9 cellular contexts compared by ENCODE assay signal in the genomic region with DNA sequence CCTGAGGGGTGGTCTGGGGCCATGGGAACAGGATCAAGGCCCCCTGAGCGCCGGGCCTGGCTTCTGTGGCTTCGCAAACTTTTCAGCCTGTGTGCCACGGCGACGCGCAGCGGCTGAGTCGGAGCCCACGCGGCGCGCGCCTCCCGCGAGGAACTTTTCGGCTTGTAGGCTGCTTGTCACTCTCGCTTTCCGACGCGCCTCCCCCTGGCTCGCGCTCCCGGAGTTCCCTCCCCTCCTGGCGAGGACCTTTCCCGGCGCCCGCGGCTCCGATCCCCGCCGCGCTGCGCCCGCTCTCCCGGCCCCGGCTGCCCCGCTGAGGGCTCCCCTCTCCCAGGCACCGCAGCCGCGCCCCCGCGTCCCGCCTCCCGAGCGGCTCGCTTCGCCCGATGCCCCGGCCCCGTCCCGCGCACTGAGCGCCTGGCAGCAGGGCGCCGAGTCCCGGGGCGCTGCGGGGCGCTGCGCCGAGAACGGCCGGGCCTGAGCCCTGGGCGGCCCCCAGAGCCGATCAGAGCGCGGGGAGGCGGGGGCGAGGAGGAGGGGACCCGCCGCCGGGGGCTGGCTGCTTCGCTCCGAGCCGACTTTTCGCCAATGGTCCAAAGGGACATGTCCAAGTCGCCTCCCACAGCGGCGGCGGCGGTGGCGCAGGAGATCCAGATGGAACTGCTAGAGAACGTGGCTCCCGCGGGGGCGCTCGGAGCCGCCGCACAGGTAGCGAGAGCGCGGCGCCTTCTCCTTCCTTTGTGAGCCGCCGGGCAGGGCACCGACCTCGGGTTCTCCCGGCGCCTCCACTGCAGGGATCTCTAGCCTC. TPM values are rescaled to one million over a fixed set of nuclear protein-coding genes. Genes with fewer than 3 reads are reported as not detected.
DNase-seq lines count a peak whose midpoint lies in the region; ATAC-seq, FAIRE-seq and TF ChIP-seq lines count a peak whose summit lies in the region.
"Had no signal": no experiment of that assay in that cellular context is flagged by ENCODE, and none has a peak within 500 bp of the region (broad histone marks: within the 10 kb centered on the region; RNA-seq: fewer than 3 reads in every experiment).

A gene (plus strand): TSS at position 276 of the 808 bp plus-strand sequence.

- H3K27me3 ChIP-seq in Peyer's patch (no peaks in the 10 kb centered on the region), Karpas-422 (ENCODE audit: low read length) (no peaks in the 10 kb centered on the region)

- H3K4me3 ChIP-seq in Peyer's patch, result peak within 1 kb of the TSS; percentile 36 to 73 (median 56)
- no peak within 1 kb of the TSS for H3K4me3 ChIP-seq in Karpas-422 (ENCODE audit: low read length)

- TF ChIP-seq POLR2A in GM12891 (IDR thresholded peaks at IDR 0.05; ENCODE audit: low read depth, low read length) (no peak), Peyer's patch (IDR thresholded peaks at IDR 0.05) (no peak)

- H3K9me2 ChIP-seq in Karpas-422 (replicated peaks; ENCODE audit: insufficient read depth, low read length), result no peaks in the 10 kb centered on the region

- FAIRE-seq in GM12891 (lab: Jason Lieb, UNC), result no peak

- H4K20me1 ChIP-seq in Karpas-422 (ENCODE audit: insufficient read depth, low read depth, low read length), result no peaks in the 10 kb centered on the region

- H3K36me3 ChIP-seq in Peyer's patch, result no peaks in the 10 kb centered on the region
- H3K36me3 ChIP-seq in Karpas-422 (ENCODE audit: insufficient read depth, low read length), result no peaks in the 10 kb centered on the region

- DNase-seq in GM12891 (ENCODE audit: insufficient read length, low spot score) (peak; percentile 8), Peyer's patch (peak in 2 of 3 donors; percentile 63 to 76), fibroblast of peridontal ligament (ENCODE audit: extremely low read depth) (peak; percentile 64), myocyte (ENCODE audit: low read depth) (peak; percentile 14), Karpas-422 (no peak), NCI-H187 (lab: John Stamatoyannopoulos, UW) (no peak), RKO (ENCODE audit: low spot score) (no peak)

- no peaks in the 10 kb centered on the region for H3K79me2 ChIP-seq in Karpas-422 (ENCODE audit: low read length)

- no peak for TF ChIP-seq CTCF in Peyer's patch (IDR thresholded peaks at IDR 0.05)

- H3K27ac ChIP-seq in Peyer's patch (peak within 1 kb of the TSS; percentile 36 to 85 (median 62)), Karpas-422 (ENCODE audit: low read length) (no peak within 1 kb of the TSS)

- ATAC-seq in GM18907 (IDR thresholded peaks at IDR 0.05; ENCODE audit: unreplicated experiment), result no peak

- H3K9me3 ChIP-seq in Peyer's patch (no peaks in the 10 kb centered on the region), Karpas-422 (ENCODE audit: low read length) (no peaks in the 10 kb centered on the region)

- peaks cover 0 to 9% (median 0%) of the 10 kb centered on the region in 4 donors for H3K4me1 ChIP-seq in Peyer's patch
- no peaks in the 10 kb centered on the region for H3K4me1 ChIP-seq in Karpas-422 (ENCODE audit: low read length)

- H3K9ac ChIP-seq in Karpas-422 (ENCODE audit: low read length), result no peak within 1 kb of the TSS

- no peak within 1 kb of the TSS for H3K4me2 ChIP-seq in Karpas-422 (ENCODE audit: low read depth, low read length, poor library complexity, severe bottlenecking)

- no peak within 1 kb of the TSS for H2AFZ ChIP-seq in Karpas-422 (ENCODE audit: low read length)

TF ChIP-seq in GM12891, 5 proteins besides CTCF, POLR2A, EP300 and RAD21:
- TF ChIP-seq TAF1 (IDR thresholded peaks at IDR 0.05; ENCODE audit: low read depth, low read length) (no peak), POU2F2 (IDR thresholded peaks at IDR 0.05; ENCODE audit: low read depth, low read length) (no peak), PAX5 (IDR thresholded peaks at IDR 0.05; ENCODE audit: insufficient read depth, low read length, severe bottlenecking) (no peak), SPI1 (IDR thresholded peaks at IDR 0.05; ENCODE audit: low read depth, low read length) (no peak), POLR2AphosphoS5 (IDR thresholded peaks at IDR 0.05; ENCODE audit: low read depth, low read length) (no peak)
TF ChIP-seq in GM12891: peak in this region for 0.

RNA-seq across cellular contexts. Expression of the gene that starts here (rescaled TPM):
- polyA plus RNA-seq in GM12891 (2012; ENCODE audit: low read depth, missing spikeins), result 0.44 TPM
- total RNA-seq in Peyer's patch (10 to 100 TPM; 35.4 to 80.8 (median 48.2) TPM), myocyte (not detected in 2 replicates)
- polyA plus RNA-seq in myocyte (2012), result 0.15 TPM
- not detected in 2 replicates for total RNA-seq in Karpas-422 (2014; rRNA removed; shearing (Covaris generic); ENCODE audit: low replicate concordance)
- total RNA-seq: SK-MEL-5 had no signal

Comparison
In these comparisons a context has a peak if more than half of its experiments do, and no peak if none do; other contexts are left out.
1. RNA of the gene that starts here (total RNA-seq): 35.4 to 80.8 TPM in Peyer's patch; not detected in myocyte and not detected in Karpas-422; every median in the first group is over 10 times any median in the second.
2. Peak in DNase-seq in myocyte; RNA of the gene not detected or under 1 TPM.
3. DNase-seq: peak in GM12891 (single experiment), Peyer's patch (2 of 3) and fibroblast of peridontal ligament (single experiment); none in Karpas-422 (single experiment), NCI-H187 (0 of 2) and RKO (single experiment).